19 cellular contexts compared by ENCODE assay signal in genomic region chr10:18653112-18653511, GRCh38.
"Had no signal": no experiment of that assay in that cellular context is flagged by ENCODE, and none has a peak within 500 bp of the region (broad histone marks: within the 10 kb centered on the region; RNA-seq: fewer than 3 reads in every experiment).

No MANE protein-coding gene starts in this region.

- ATAC-seq: foreskin keratinocyte, psoas muscle had no signal

- H3K27ac ChIP-seq: cardiac muscle cell, coronary artery, foreskin keratinocyte, sigmoid colon, testis had no signal

- FAIRE-seq: astrocyte, endothelial cell of umbilical vein, islet of Langerhans, urothelium cell line had no signal

- H3K27me3 Mint-ChIP-seq: stimulated activated naive CD8-positive, alpha-beta T cell treated with anti-CD3 and anti-CD28 coated beads, Interleukin-15, Interleukin-2, amounts not matched to agents 100 ng/mL and 50 ng/mL, for 24 hours had no signal

- H3K9me3 Mint-ChIP-seq: stimulated activated naive CD8-positive, alpha-beta T cell treated with anti-CD3 and anti-CD28 coated beads, Interleukin-15, Interleukin-2, amounts not matched to agents 100 ng/mL and 50 ng/mL, for 24 hours had no signal

- H3K9me3 ChIP-seq: psoas muscle, sigmoid colon, testis had no signal

- H3K36me3 ChIP-seq: cardiac muscle cell, sigmoid colon had no signal

- H3K27me3 ChIP-seq: cardiac muscle cell, foreskin keratinocyte, sigmoid colon, testis had no signal

- DNase-seq: activated CD4-positive, alpha-beta T cell treated with anti-CD3 and anti-CD28 coated beads, Interleukin-2, amount 50 U/mL, for 48 hours; activated CD4-positive, CD25-positive, alpha-beta regulatory T cell; activated naive CD4-positive, alpha-beta T cell; effector CD4-positive, alpha-beta T cell; foreskin keratinocyte; head of caudate nucleus; mesenchymal stem cell; nucleus accumbens; psoas muscle; sigmoid colon; stimulated activated CD4-positive, alpha-beta T cell treated with anti-CD3 and anti-CD28 coated beads, Interleukin-12 subunit alpha, Interleukin-12 subunit beta, amount 100 ng/mL, for 4 hours; testis had no signal

- H3K4me3 ChIP-seq: cardiac muscle cell, coronary artery, sigmoid colon, testis had no signal
